21 cellular contexts compared by ENCODE assay signal in the genomic region with DNA sequence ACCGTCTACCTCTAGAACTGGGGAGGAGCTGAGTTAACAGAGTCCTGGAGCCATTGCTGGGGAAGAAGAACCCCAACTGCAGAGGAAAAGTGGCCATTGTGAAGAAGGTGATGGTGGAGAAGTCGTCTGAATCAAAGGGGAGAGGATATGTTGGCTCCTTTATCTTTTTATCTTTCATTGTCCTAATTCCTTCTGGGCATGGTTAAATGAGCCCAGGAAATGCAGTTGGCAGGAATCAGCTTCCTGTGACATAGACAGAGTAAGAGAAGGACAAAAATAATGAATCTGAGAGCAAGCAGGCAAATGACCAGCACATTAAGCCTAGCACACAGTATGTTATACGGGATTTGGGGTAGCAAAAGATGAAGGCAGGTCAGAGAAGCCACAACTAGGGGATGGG.
"Had no signal": no experiment of that assay in that cellular context is flagged by ENCODE, and none has a peak within 500 bp of the region (broad histone marks: within the 10 kb centered on the region; RNA-seq: fewer than 3 reads in every experiment).

No MANE protein-coding gene starts in this region.

- H3K27ac ChIP-seq: coronary artery, epithelial cell of prostate, left ventricle myocardium inferior, neural progenitor cell, pancreas, stomach, testis, upper lobe of right lung had no signal

- H3K4me3 Mint-ChIP-seq: activated naive CD8-positive, alpha-beta T cell treated with anti-CD3 and anti-CD28 coated beads for 36 hours; activated T-cell treated with anti-CD3 and anti-CD28 coated beads, Interleukin-2, amount 50 U/mL, for 24 hours; brain; central memory CD8-positive, alpha-beta T cell; neural progenitor cell; T-helper 2 cell treated with Interferon-gamma antibody and Interleukin-4, amounts not matched to agents 5 μg/mL and 100 μg/mL, for 36 hours had no signal

- H3K27me3 Mint-ChIP-seq: activated naive CD8-positive, alpha-beta T cell treated with anti-CD3 and anti-CD28 coated beads for 36 hours; activated T-cell treated with anti-CD3 and anti-CD28 coated beads, Interleukin-2, amount 50 U/mL, for 24 hours; central memory CD8-positive, alpha-beta T cell had no signal

- H3K9me3 Mint-ChIP-seq: activated naive CD8-positive, alpha-beta T cell treated with anti-CD3 and anti-CD28 coated beads for 36 hours; activated T-cell treated with anti-CD3 and anti-CD28 coated beads, Interleukin-2, amount 50 U/mL, for 24 hours; brain; central memory CD8-positive, alpha-beta T cell; T-helper 2 cell treated with Interferon-gamma antibody and Interleukin-4, amounts not matched to agents 5 μg/mL and 100 μg/mL, for 36 hours had no signal

- ATAC-seq: pancreas, upper lobe of right lung had no signal

- H3K4me3 ChIP-seq: coronary artery, left ventricle myocardium inferior, neural progenitor cell, pancreas, stomach, testis, upper lobe of right lung had no signal

- H3K27ac Mint-ChIP-seq: activated naive CD8-positive, alpha-beta T cell treated with anti-CD3 and anti-CD28 coated beads for 36 hours; activated T-cell treated with anti-CD3 and anti-CD28 coated beads, Interleukin-2, amount 50 U/mL, for 24 hours; brain; neural progenitor cell; T-helper 2 cell treated with Interferon-gamma antibody and Interleukin-4, amounts not matched to agents 5 μg/mL and 100 μg/mL, for 36 hours had no signal

- H3K4me1 ChIP-seq: neural progenitor cell, testis had no signal

- H3K36me3 Mint-ChIP-seq: brain had no signal

- H3K36me3 ChIP-seq: left ventricle myocardium inferior, neural progenitor cell, pancreas, stomach, upper lobe of right lung had no signal

- H3K27me3 ChIP-seq: neural progenitor cell, pancreas, stomach, testis, upper lobe of right lung had no signal

- DNase-seq: activated CD4-positive, alpha-beta T cell treated with anti-CD3 and anti-CD28 coated beads, Interleukin-2, amount 50 U/mL, for 48 hours; activated CD4-positive, CD25-positive, alpha-beta regulatory T cell treated with anti-CD3 and anti-CD28 coated beads, Interleukin-2, amount 50 U/mL, for 72 hours; activated gamma-delta T cell; activated naive CD8-positive, alpha-beta T cell treated with anti-CD3 and anti-CD28 coated beads for 36 hours; activated T-cell treated with anti-CD3 and anti-CD28 coated beads, Interleukin-2, amount 50 U/mL, for 24 hours; amygdala; effector CD8-positive, alpha-beta T cell; foreskin melanocyte; left ventricle myocardium inferior; mesendoderm; pancreas; stimulated activated CD4-positive, alpha-beta T cell treated with anti-CD3 and anti-CD28 coated beads, Interleukin-1b, Interleukin-23, amount 100 ng/mL, for 48 hours; stomach; testis; upper lobe of right lung had no signal

- H3K9me3 ChIP-seq: left ventricle myocardium inferior, pancreas, stomach, testis, upper lobe of right lung had no signal
